Comparison of ENCODE assay signal across 11 cellular contexts in the genomic region with DNA sequence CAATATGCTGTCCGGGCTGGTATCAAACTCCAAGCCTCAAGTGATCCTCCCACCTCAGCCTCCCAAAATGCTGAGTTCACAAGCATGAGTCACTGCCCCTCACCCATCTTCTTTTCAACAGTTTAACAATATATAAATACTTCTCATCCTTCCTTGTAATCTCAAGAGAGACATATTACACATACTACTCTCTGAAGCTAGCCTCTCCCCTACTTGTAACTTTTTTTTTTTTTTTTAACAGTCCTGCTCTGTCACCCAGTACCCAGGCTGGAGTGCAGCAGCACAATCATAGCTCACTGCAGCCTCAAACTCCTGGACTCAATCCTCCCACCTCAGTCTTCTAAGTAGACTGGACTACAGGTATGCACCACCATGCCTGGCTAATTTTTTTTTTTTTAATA. TPM values are rescaled to one million over a fixed set of nuclear protein-coding genes. Genes with fewer than 3 reads are reported as not detected.
DNase-seq lines count a peak whose midpoint lies in the region; ATAC-seq and TF ChIP-seq lines count a peak whose summit lies in the region.
"Had no signal": no experiment of that assay in that cellular context is flagged by ENCODE, and none has a peak within 500 bp of the region (broad histone marks: within the 10 kb centered on the region; RNA-seq: fewer than 3 reads in every experiment).

No MANE protein-coding gene starts in this region.

- H3K27me3 Mint-ChIP-seq in CD14-positive monocyte (ENCODE audit: low read depth in 3 of 3) (peaks cover 0 to 2% (median 0%) of the 10 kb centered on the region in 3 donors), H9 (ENCODE audit: low read depth) (no peaks in the 10 kb centered on the region)
- H3K27me3 Mint-ChIP-seq in activated T-helper 1 cell treated with anti-CD3 and anti-CD28 coated beads, Interleukin-12 subunit alpha, Interleukin-12 subunit beta, Interleukin-2, Interleukin-4 antibody, amounts not matched to agents 30 ng/mL and 10 ng/mL and 1 ng/mL, durations not matched to agents 14 hours and 24 hours and 36 hours (ENCODE audit: insufficient read depth) = no peaks in the 10 kb centered on the region

- WGBS in H9 (ENCODE audit: extremely low coverage, insufficient read length, low lambda C conversion rate) = no CpG with 5 or more reads among the region's 1 CpG

- H3K4me1 ChIP-seq in H9 (ENCODE audit: insufficient read depth, low read length) (no peaks in the 10 kb centered on the region), left lung (peaks cover 0 to 54% of the 10 kb centered on the region in 2 donors)

- H3K4me1 Mint-ChIP-seq in CD14-positive monocyte (peaks cover 49% of the 10 kb centered on the region), H9 (peaks cover 15 to 22% of the 10 kb centered on the region in 2 experiments)
- peaks cover 49% of the 10 kb centered on the region for H3K4me1 Mint-ChIP-seq in activated T-helper 1 cell treated with anti-CD3 and anti-CD28 coated beads, Interleukin-12 subunit alpha, Interleukin-12 subunit beta, Interleukin-2, Interleukin-4 antibody, amounts not matched to agents 30 ng/mL and 10 ng/mL and 1 ng/mL, durations not matched to agents 14 hours and 24 hours and 36 hours (ENCODE audit: low read depth)

- no peak overlapping the region for H2BK5ac ChIP-seq in H9 (ENCODE audit: insufficient read length, low read length)

- H3K36me3 Mint-ChIP-seq in CD14-positive monocyte (peaks cover 8 to 14% of the 10 kb centered on the region in 2 donors), H9 (ENCODE audit: insufficient read depth in 1 of 3, low read depth in 3 of 3) (peaks cover 2 to 13% (median 8%) of the 10 kb centered on the region in 3 experiments; a peak in 5 of 7 replicates)
- H3K36me3 Mint-ChIP-seq in activated T-helper 1 cell treated with anti-CD3 and anti-CD28 coated beads, Interleukin-12 subunit alpha, Interleukin-12 subunit beta, Interleukin-2, Interleukin-4 antibody, amounts not matched to agents 30 ng/mL and 10 ng/mL and 1 ng/mL, durations not matched to agents 14 hours and 24 hours and 36 hours (ENCODE audit: low read depth) = peaks cover 17% of the 10 kb centered on the region

- H4K20me1 ChIP-seq in H9 (ENCODE audit: control insufficient read depth, insufficient read depth, insufficient read length) = no peaks in the 10 kb centered on the region

- H3T11ph ChIP-seq in H9 (ENCODE audit: low read length) = no peak overlapping the region

- no peak overlapping the region for H2BK20ac ChIP-seq in H9 (ENCODE audit: low read depth, low read length, poor library complexity, severe bottlenecking)

- no peak overlapping the region for H4K91ac ChIP-seq in H9 (ENCODE audit: insufficient read length, low read depth, low read length)

- peak overlapping the region in 6 of 7 donors; percentile 48 to 87 (median 73) for H3K27ac Mint-ChIP-seq in CD14-positive monocyte
- H3K27ac Mint-ChIP-seq in H9 = peak overlapping the region; percentile 34 to 88 (median 41); a peak in 4 of 7 replicates
- peak overlapping the region; percentile 65 for H3K27ac Mint-ChIP-seq in activated T-helper 1 cell treated with anti-CD3 and anti-CD28 coated beads, Interleukin-12 subunit alpha, Interleukin-12 subunit beta, Interleukin-2, Interleukin-4 antibody, amounts not matched to agents 30 ng/mL and 10 ng/mL and 1 ng/mL, durations not matched to agents 14 hours and 24 hours and 36 hours

- H3K36me3 ChIP-seq in left lung (peaks cover 0 to 8% of the 10 kb centered on the region in 2 donors), WERI-Rb-1 (peaks cover 22% of the 10 kb centered on the region)

- no peak overlapping the region for H2BK15ac ChIP-seq in H9 (ENCODE audit: low read depth, low read length)

- ATAC-seq in left lung (peak; percentile 49), HG02642 (IDR thresholded peaks at IDR 0.05; ENCODE audit: poor library complexity, unreplicated experiment) (no peak), GM21737 (IDR thresholded peaks at IDR 0.05; ENCODE audit: unreplicated experiment) (no peak)

- H4K5ac ChIP-seq in H9 (ENCODE audit: insufficient read length, low read depth, low read length) = no peak overlapping the region

- no peak overlapping the region for H3K56ac ChIP-seq in H9 (ENCODE audit: insufficient read length, low read depth, low read length)

- H3K4ac ChIP-seq in H9 (ENCODE audit: low read depth, low read length) = no peak overlapping the region

- H3K23me2 ChIP-seq in H9 (ENCODE audit: insufficient read length, low read depth, low read length, poor library complexity, severe bottlenecking) = peaks cover 3% of the 10 kb centered on the region

- H3K27ac ChIP-seq in H9 (ENCODE audit: insufficient read length, low read depth, low read length) (no peak overlapping the region), left lung (no peak overlapping the region), WERI-Rb-1 (no peak overlapping the region)
- H3K27ac ChIP-seq: VCaP had no signal

- H4K8ac ChIP-seq in H9 (replicated peaks; ENCODE audit: insufficient read length, low read depth, low read length) = no peak overlapping the region

- no peak overlapping the region for H3K14ac ChIP-seq in H9 (ENCODE audit: insufficient read depth, low read length)

- intact Hi-C loops in CD14-positive monocyte (cut with micrococcal nuclease) = loop anchor here in 1 of 2 donors (10.0 kb wide), 1 partner anchor 343 kb away; no protein-coding TSS in a partner anchor
- intact Hi-C loops in activated T-helper 1 cell treated with anti-CD3 and anti-CD28 coated beads, Interleukin-12 subunit alpha, Interleukin-12 subunit beta, Interleukin-2, Interleukin-4 antibody, amounts not matched to agents 30 ng/mL and 10 ng/mL and 1 ng/mL, durations not matched to agents 14 hours and 24 hours and 36 hours (cut with micrococcal nuclease) = no loop called here
- intact Hi-C loops in left lung (cut with DNase I) = no loop called here

- H3K9me3 Mint-ChIP-seq in CD14-positive monocyte (no peaks in the 10 kb centered on the region), H9 (no peaks in the 10 kb centered on the region)
- H3K9me3 Mint-ChIP-seq in activated T-helper 1 cell treated with anti-CD3 and anti-CD28 coated beads, Interleukin-12 subunit alpha, Interleukin-12 subunit beta, Interleukin-2, Interleukin-4 antibody, amounts not matched to agents 30 ng/mL and 10 ng/mL and 1 ng/mL, durations not matched to agents 14 hours and 24 hours and 36 hours = no peaks in the 10 kb centered on the region

- H3K4me3 Mint-ChIP-seq in CD14-positive monocyte = peak overlapping the region in 1 of 2 donors; percentile 42
- H3K4me3 Mint-ChIP-seq in H9 = no peak overlapping the region
- no peak overlapping the region for H3K4me3 Mint-ChIP-seq in activated T-helper 1 cell treated with anti-CD3 and anti-CD28 coated beads, Interleukin-12 subunit alpha, Interleukin-12 subunit beta, Interleukin-2, Interleukin-4 antibody, amounts not matched to agents 30 ng/mL and 10 ng/mL and 1 ng/mL, durations not matched to agents 14 hours and 24 hours and 36 hours

- H3K18ac ChIP-seq in H9 (ENCODE audit: insufficient read length, low read depth, low read length) = no peak overlapping the region

- H3K4me2 ChIP-seq in H9 (ENCODE audit: insufficient read depth, insufficient read length, low read length) = no peak overlapping the region

- no peak overlapping the region for H3K4me3 ChIP-seq in left lung
- H3K4me3 ChIP-seq in WERI-Rb-1 (ENCODE audit: low read depth, low read length) = no peak overlapping the region

- no peak overlapping the region for H3K9ac ChIP-seq in H9 (ENCODE audit: extremely low read depth, insufficient read length, low read length)

- H2BK12ac ChIP-seq in H9 (ENCODE audit: insufficient read length, low read depth, low read length) = no peak overlapping the region

- H3K9me3 ChIP-seq in H9 (ENCODE audit: control insufficient read depth, low read depth, low read length) (no peaks in the 10 kb centered on the region), left lung (no peaks in the 10 kb centered on the region), WERI-Rb-1 (ENCODE audit: severe bottlenecking) (no peaks in the 10 kb centered on the region)

- H3K27me3 ChIP-seq in H9 (ENCODE audit: insufficient read depth, low read length) (no peaks in the 10 kb centered on the region), left lung (no peaks in the 10 kb centered on the region), WERI-Rb-1 (ENCODE audit: insufficient read depth, low read depth, severe bottlenecking) (no peaks in the 10 kb centered on the region)

- peaks cover 5% of the 10 kb centered on the region; the same call in 1 of the 2 replicates for H3K79me2 ChIP-seq in H9 (ENCODE audit: insufficient read depth, low read length)

- DNase-seq in CD14-positive monocyte (ENCODE audit: low spot score) = no peak
- no peak for DNase-seq in H9
- no peak for DNase-seq in activated T-helper 1 cell treated with anti-CD3 and anti-CD28 coated beads, Interleukin-12 subunit alpha, Interleukin-12 subunit beta, Interleukin-2, Interleukin-4 antibody, amounts not matched to agents 30 ng/mL and 10 ng/mL and 1 ng/mL, durations not matched to agents 14 hours and 24 hours and 36 hours (ENCODE audit: low spot score)
- no peak for DNase-seq in left lung
- no peak for DNase-seq in NCI-H446 treated with DMSO at 0.1 percent for 48 hours (lab: John Stamatoyannopoulos, UW)
- no peak for DNase-seq in WERI-Rb-1
- DNase-seq: head of caudate nucleus, NCI-H1092 had no signal

- H3K79me1 ChIP-seq in H9 (ENCODE audit: insufficient read depth, low read depth, low read length, poor library complexity, severe bottlenecking) = peaks cover 3% of the 10 kb centered on the region

- TF ChIP-seq CTCF in CD14-positive monocyte (IDR thresholded peaks at IDR 0.05) (no peak), H9 (conservative IDR thresholded peaks at IDR 0.05) (no peak), left lung (IDR thresholded peaks at IDR 0.05) (no peak), WERI-Rb-1 (IDR thresholded peaks at IDR 0.05; ENCODE audit: low read depth, low read length) (no peak)

- H3K23ac ChIP-seq in H9 (ENCODE audit: insufficient read length, low read depth, low read length) = no peak overlapping the region

- no peak overlapping the region for H2BK120ac ChIP-seq in H9 (ENCODE audit: low read depth, low read length, poor library complexity, severe bottlenecking)

- no peak overlapping the region for H2AK5ac ChIP-seq in H9 (ENCODE audit: insufficient read length, low read length)

- H2AFZ ChIP-seq in H9 (ENCODE audit: low read length) = no peak overlapping the region

RNA-seq across cellular contexts. Expression of gene GFPT1, which starts 5.7 kb away (rescaled TPM):
- 1 to 10 TPM; 3.6 to 4.5 TPM for polyA plus RNA-seq in CD14-positive monocyte
- total RNA-seq in H9 (2021) (75.8 and 84.4 TPM in 2 replicates), left lung (10 to 100 TPM; 70.4 to 95.7 TPM)
- 47.3 and 52.3 TPM in 2 replicates for total RNA-seq in activated T-helper 1 cell treated with anti-CD3 and anti-CD28 coated beads, Interleukin-12 subunit alpha, Interleukin-12 subunit beta, Interleukin-2, Interleukin-4 antibody, amounts not matched to agents 30 ng/mL and 10 ng/mL and 1 ng/mL, durations not matched to agents 14 hours and 24 hours and 36 hours

RNA-seq across cellular contexts. Expression of gene NFU1, which starts 55.9 kb away (rescaled TPM):
- 10 to 100 TPM; 43.0 to 56.1 TPM for polyA plus RNA-seq in CD14-positive monocyte
- total RNA-seq in H9 (2021) = 61.4 and 63.0 TPM in 2 replicates
- total RNA-seq in activated T-helper 1 cell treated with anti-CD3 and anti-CD28 coated beads, Interleukin-12 subunit alpha, Interleukin-12 subunit beta, Interleukin-2, Interleukin-4 antibody, amounts not matched to agents 30 ng/mL and 10 ng/mL and 1 ng/mL, durations not matched to agents 14 hours and 24 hours and 36 hours = 29.3 and 29.8 TPM in 2 replicates
- total RNA-seq in left lung = 10 to 100 TPM; 36.2 to 38.2 TPM
